1 cellular context compared by ENCODE assay signal in the genomic region with DNA sequence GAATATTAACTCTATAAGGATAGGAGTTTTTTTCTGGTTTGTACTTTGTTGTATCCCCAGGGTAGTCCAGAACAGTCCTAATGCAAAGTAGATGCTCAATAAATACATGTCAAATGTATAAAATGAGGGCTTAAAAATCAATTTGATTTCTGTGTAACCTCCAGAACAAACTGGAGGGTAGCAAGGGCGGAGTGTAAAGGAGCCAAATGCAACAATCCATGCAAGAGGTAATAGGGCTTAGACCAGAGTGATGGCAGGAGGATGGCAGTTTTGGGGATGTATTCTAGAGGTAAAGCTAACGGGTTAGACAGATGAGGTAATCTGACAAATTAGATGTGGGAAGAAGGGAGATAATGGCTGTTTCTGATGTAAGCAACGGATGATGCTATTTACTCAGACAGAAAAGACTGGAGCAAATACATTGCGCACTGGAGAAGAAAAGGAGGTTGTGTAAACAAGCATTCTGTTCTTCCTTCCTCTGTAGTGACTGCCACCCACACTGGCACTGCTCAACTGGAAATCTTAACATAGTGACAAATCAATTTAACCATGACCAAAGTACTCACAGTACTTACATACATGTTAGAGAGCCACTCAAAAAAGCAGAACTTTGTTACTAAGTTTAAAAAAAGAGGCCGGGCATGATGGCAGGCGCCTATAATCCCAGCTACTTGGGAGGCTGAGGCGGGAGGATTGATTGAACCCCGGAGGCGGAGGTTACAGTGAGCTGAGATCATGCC.
TF ChIP-seq lines count a peak whose summit lies in the region.

No MANE protein-coding gene starts in this region.

TF ChIP-seq in GM12878, 131 proteins besides CTCF, POLR2A, EP300 and RAD21:
- TF ChIP-seq CREB1 (IDR thresholded peaks at IDR 0.05; ENCODE audit: low read depth): no peak
- TF ChIP-seq ESRRA (IDR thresholded peaks at IDR 0.05; ENCODE audit: low read length): no peak
- TF ChIP-seq ZNF217 (IDR thresholded peaks at IDR 0.05): no peak
- TF ChIP-seq BCL11A (IDR thresholded peaks at IDR 0.05; ENCODE audit: low read depth, low read length): no peak
- TF ChIP-seq, protein P1, sequence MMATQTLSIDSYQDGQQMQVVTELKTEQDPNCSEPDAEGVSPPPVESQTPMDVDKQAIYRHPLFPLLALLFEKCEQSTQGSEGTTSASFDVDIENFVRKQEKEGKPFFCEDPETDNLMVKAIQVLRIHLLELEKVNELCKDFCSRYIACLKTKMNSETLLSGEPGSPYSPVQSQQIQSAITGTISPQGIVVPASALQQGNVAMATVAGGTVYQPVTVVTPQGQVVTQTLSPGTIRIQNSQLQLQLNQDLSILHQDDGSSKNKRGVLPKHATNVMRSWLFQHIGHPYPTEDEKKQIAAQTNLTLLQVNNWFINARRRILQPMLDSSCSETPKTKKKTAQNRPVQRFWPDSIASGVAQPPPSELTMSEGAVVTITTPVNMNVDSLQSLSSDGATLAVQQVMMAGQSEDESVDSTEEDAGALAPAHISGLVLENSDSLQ (IDR thresholded peaks at IDR 0.05): peak; percentile 22; the same call in 1 of the 2 replicates
- TF ChIP-seq, protein P2, sequence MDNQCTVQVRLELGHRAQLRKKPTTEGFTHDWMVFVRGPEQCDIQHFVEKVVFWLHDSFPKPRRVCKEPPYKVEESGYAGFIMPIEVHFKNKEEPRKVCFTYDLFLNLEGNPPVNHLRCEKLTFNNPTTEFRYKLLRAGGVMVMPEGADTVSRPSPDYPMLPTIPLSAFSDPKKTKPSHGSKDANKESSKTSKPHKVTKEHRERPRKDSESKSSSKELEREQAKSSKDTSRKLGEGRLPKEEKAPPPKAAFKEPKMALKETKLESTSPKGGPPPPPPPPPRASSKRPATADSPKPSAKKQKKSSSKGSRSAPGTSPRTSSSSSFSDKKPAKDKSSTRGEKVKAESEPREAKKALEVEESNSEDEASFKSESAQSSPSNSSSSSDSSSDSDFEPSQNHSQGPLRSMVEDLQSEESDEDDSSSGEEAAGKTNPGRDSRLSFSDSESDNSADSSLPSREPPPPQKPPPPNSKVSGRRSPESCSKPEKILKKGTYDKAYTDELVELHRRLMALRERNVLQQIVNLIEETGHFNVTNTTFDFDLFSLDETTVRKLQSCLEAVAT (IDR thresholded peaks at IDR 0.05): 0 out of 2 replicates have a peak, but pooled peaks have one; percentile 9
- no peak for TF ChIP-seq PAX5 (IDR thresholded peaks at IDR 0.05; ENCODE audit: borderline replicate concordance, low read depth, low read length)
- TF ChIP-seq ZNF24 (IDR thresholded peaks at IDR 0.05): no peak
- TF ChIP-seq WRNIP1 (IDR thresholded peaks at IDR 0.05; ENCODE audit: borderline replicate concordance, low read depth, low read length): 0 out of 2 replicates have a peak, but pooled peaks have one; percentile 45
- TF ChIP-seq, protein P3, sequence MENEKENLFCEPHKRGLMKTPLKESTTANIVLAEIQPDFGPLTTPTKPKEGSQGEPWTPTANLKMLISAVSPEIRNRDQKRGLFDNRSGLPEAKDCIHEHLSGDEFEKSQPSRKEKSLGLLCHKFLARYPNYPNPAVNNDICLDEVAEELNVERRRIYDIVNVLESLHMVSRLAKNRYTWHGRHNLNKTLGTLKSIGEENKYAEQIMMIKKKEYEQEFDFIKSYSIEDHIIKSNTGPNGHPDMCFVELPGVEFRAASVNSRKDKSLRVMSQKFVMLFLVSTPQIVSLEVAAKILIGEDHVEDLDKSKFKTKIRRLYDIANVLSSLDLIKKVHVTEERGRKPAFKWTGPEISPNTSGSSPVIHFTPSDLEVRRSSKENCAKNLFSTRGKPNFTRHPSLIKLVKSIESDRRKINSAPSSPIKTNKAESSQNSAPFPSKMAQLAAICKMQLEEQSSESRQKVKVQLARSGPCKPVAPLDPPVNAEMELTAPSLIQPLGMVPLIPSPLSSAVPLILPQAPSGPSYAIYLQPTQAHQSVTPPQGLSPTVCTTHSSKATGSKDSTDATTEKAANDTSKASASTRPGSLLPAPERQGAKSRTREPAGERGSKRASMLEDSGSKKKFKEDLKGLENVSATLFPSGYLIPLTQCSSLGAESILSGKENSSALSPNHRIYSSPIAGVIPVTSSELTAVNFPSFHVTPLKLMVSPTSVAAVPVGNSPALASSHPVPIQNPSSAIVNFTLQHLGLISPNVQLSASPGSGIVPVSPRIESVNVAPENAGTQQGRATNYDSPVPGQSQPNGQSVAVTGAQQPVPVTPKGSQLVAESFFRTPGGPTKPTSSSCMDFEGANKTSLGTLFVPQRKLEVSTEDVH (IDR thresholded peaks at IDR 0.05; ENCODE audit: low read depth, partially characterized antibody): no peak
- no peak for TF ChIP-seq RFX5 (IDR thresholded peaks at IDR 0.05; ENCODE audit: low read depth, low read length)
- no peak for TF ChIP-seq CBFB (IDR thresholded peaks at IDR 0.05; ENCODE audit: low read depth)
- 0 out of 2 replicates have a peak, but pooled peaks have one; percentile 11 for TF ChIP-seq POLR2AphosphoS5 (IDR thresholded peaks at IDR 0.05; ENCODE audit: low read length)
TF ChIP-seq in GM12878: peak in this region for 4.
